7 cellular contexts compared by ENCODE assay signal in genomic region chr9:67338201-67338600, GRCh38.
DNase-seq lines count a peak whose midpoint lies in the region; ATAC-seq, FAIRE-seq and TF ChIP-seq lines count a peak whose summit lies in the region.
"Not testable (repeated sequence)": the region's sequence is repeated elsewhere in the genome, so short reads cannot be mapped to it uniquely, and the experiment has no call there.

No MANE protein-coding gene starts in this region.

- not testable (repeated sequence) for H3K9me3 Mint-ChIP-seq in activated CD8-positive, alpha-beta memory T cell treated with anti-CD3 and anti-CD28 coated beads, Interleukin-2, amount 10 ng/mL, durations not matched to agents 7 days and 5 days (ENCODE audit: low read depth)

- H3K9ac ChIP-seq in colonic mucosa (ENCODE audit: low read depth in 2 of 2, low read length in 2 of 2); kidney (ENCODE audit: low read length in 2 of 2): not testable (repeated sequence)

- H3K4me3 Mint-ChIP-seq in activated CD8-positive, alpha-beta memory T cell treated with anti-CD3 and anti-CD28 coated beads, Interleukin-2, amount 10 ng/mL, durations not matched to agents 7 days and 5 days: not testable (repeated sequence)

- CTCF ChIA-PET in activated CD8-positive, alpha-beta memory T cell treated with anti-CD3 and anti-CD28 coated beads, Interleukin-2, amount 10 ng/mL, durations not matched to agents 7 days and 5 days (lab: Charles Lee): not testable (repeated sequence)

- not testable (repeated sequence) for FAIRE-seq in kidney (lab: Jason Lieb, UNC)

- H3K4me3 ChIP-seq in colonic mucosa; kidney (ENCODE audit: low read length in 2 of 2); lower lobe of right lung; testis: not testable (repeated sequence)

- 100% methylated on average over 6 of the region's 12 CpGs; no CpG with 5 or more reads in 1 of the 2 donors for WGBS in testis, 2 donors

- not testable (repeated sequence) for H3K36me3 ChIP-seq in colonic mucosa; kidney (ENCODE audit: control insufficient read depth in 1 of 2, insufficient read depth in 2 of 2, low read length in 2 of 2); lower lobe of right lung; testis (ENCODE audit: low read depth, missing control alignments)

- not testable (repeated sequence) for H3K27ac ChIP-seq in colonic mucosa; kidney (ENCODE audit: low read depth in 2 of 2, low read length in 2 of 2); lower lobe of right lung; testis

- intact Hi-C loops in colonic mucosa (cut with DNase I); kidney (cut with DNase I); lower lobe of right lung (cut with DNase I); posterior vena cava (cut with DNase I); testis (cut with DNase I; ENCODE audit: low total_unique reads): not testable (repeated sequence)

- H3K27me3 Mint-ChIP-seq in activated CD8-positive, alpha-beta memory T cell treated with anti-CD3 and anti-CD28 coated beads, Interleukin-2, amount 10 ng/mL, durations not matched to agents 7 days and 5 days: not testable (repeated sequence)

- H3K9me3 ChIP-seq in colonic mucosa; kidney (ENCODE audit: control insufficient read depth in 1 of 2, low read length in 2 of 2); lower lobe of right lung; testis: not testable (repeated sequence)

- H3K4me1 Mint-ChIP-seq in activated CD8-positive, alpha-beta memory T cell treated with anti-CD3 and anti-CD28 coated beads, Interleukin-2, amount 10 ng/mL, durations not matched to agents 7 days and 5 days: not testable (repeated sequence)

- not testable (repeated sequence) for TF ChIP-seq POLR2A in testis (IDR thresholded peaks at IDR 0.05)

- not testable (repeated sequence) for ATAC-seq in activated CD8-positive, alpha-beta memory T cell treated with anti-CD3 and anti-CD28 coated beads, Interleukin-2, amount 10 ng/mL, durations not matched to agents 7 days and 5 days; lower lobe of right lung

- H3K4me1 ChIP-seq in colonic mucosa; kidney (ENCODE audit: control insufficient read depth in 1 of 2, insufficient read depth in 1 of 2, low read depth in 1 of 2, low read length in 2 of 2); lower lobe of right lung; testis: not testable (repeated sequence)

- H3K27ac Mint-ChIP-seq in activated CD8-positive, alpha-beta memory T cell treated with anti-CD3 and anti-CD28 coated beads, Interleukin-2, amount 10 ng/mL, durations not matched to agents 7 days and 5 days: not testable (repeated sequence)

- peak; percentile 14 for DNase-seq in activated CD8-positive, alpha-beta memory T cell treated with anti-CD3 and anti-CD28 coated beads, Interleukin-2, amount 10 ng/mL, durations not matched to agents 7 days and 5 days
- DNase-seq in colonic mucosa (peak; percentile 1), kidney (peak; percentile 5), lower lobe of right lung (peak; percentile 9), posterior vena cava (ENCODE audit: low spot score) (peak; percentile 9), testis (peak; percentile 4), ureter (ENCODE audit: low spot score) (peak; percentile 6)

- H3K36me3 Mint-ChIP-seq in activated CD8-positive, alpha-beta memory T cell treated with anti-CD3 and anti-CD28 coated beads, Interleukin-2, amount 10 ng/mL, durations not matched to agents 7 days and 5 days: not testable (repeated sequence)

- not testable (repeated sequence) for TF ChIP-seq CTCF in colonic mucosa (IDR thresholded peaks at IDR 0.05); kidney (IDR thresholded peaks at IDR 0.05; ENCODE audit: borderline replicate concordance, extremely low read depth, insufficient read depth); lower lobe of right lung (IDR thresholded peaks at IDR 0.05); testis (IDR thresholded peaks at IDR 0.05)

- not testable (repeated sequence) for H3K27me3 ChIP-seq in colonic mucosa; lower lobe of right lung (ENCODE audit: low read depth); testis
